32 cellular contexts compared by ENCODE assay signal in the genomic region with DNA sequence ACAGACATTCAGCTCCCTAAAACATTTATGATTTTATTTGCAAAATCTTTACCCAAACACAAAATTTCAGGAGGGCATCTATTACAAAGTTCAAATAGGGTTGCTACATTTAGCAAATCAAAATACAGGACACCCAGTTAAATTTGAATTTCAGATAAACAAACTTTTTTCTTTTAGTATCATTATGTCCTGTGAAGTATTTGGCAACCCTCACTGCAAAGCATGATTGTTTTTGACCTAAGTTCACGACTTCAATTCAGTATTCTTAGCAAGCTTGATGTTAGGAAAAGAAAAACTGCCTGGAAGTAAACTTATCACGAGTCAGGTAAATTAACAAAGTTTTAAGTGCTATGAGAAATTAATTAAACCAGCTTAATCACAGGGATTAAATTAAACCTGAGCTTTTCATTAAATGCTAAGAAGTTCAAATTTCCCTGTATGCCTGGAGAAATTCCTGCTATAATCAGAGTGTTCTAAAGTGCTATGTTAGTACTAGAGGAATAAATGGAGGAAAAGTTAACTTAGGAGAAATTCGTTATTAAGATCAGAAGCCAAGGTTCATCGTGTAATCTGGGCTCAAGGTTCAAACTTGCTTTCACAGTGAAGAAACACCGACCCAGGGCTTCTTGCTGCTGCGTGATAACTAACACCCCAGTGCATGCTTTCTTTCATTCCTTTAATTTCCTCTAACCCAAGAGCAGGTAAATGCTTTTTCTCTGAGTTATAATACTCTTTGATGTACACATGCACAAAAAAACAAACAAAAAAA.
"Had no signal": no experiment of that assay in that cellular context is flagged by ENCODE, and none has a peak within 500 bp of the region (broad histone marks: within the 10 kb centered on the region; RNA-seq: fewer than 3 reads in every experiment).

No MANE protein-coding gene starts in this region.

- H3K4me3 Mint-ChIP-seq: activated B cell treated with CpG ODN at 0.5 μM for 24 hours; activated CD4-positive, alpha-beta memory T cell treated with anti-CD3 and anti-CD28 coated beads for 36 hours; activated naive CD4-positive, alpha-beta T cell treated with anti-CD3 and anti-CD28 coated beads for 36 hours; activated T-cell treated with anti-CD3 and anti-CD28 coated beads, Interleukin-2, amount 50 U/mL, for 4 hours; activated T-helper 1 cell treated with anti-CD3 and anti-CD28 coated beads, Interleukin-12 subunit alpha, Interleukin-12 subunit beta, Interleukin-2, Interleukin-4 antibody, amounts not matched to agents 30 ng/mL and 10 ng/mL and 1 ng/mL, durations not matched to agents 14 hours and 24 hours and 36 hours; brain had no signal

- H3K27me3 Mint-ChIP-seq: activated B cell treated with CpG ODN at 0.5 μM for 24 hours had no signal

- H3K9me3 Mint-ChIP-seq: activated B cell treated with CpG ODN at 0.5 μM for 24 hours; activated CD4-positive, alpha-beta memory T cell treated with anti-CD3 and anti-CD28 coated beads for 36 hours; activated naive CD4-positive, alpha-beta T cell treated with anti-CD3 and anti-CD28 coated beads for 36 hours; activated T-cell treated with anti-CD3 and anti-CD28 coated beads, Interleukin-2, amount 50 U/mL, for 4 hours had no signal

- H2AFZ ChIP-seq: PC-9 had no signal

- ATAC-seq: activated naive CD4-positive, alpha-beta T cell treated with anti-CD3 and anti-CD28 coated beads, Interleukin-2, amount 50 U/mL, for 72 hours; activated T-cell treated with anti-CD3 and anti-CD28 coated beads, Interleukin-2, amount 50 U/mL, for 4 hours; K562; Right ventricle myocardium inferior had no signal

- H3K4me3 ChIP-seq: K562, PC-9 had no signal

- DNase-seq: activated B cell treated with CpG ODN at 0.5 μM for 24 hours; activated CD4-positive, alpha-beta memory T cell treated with anti-CD3 and anti-CD28 coated beads for 36 hours; activated CD4-positive, alpha-beta T cell treated with anti-CD3 and anti-CD28 coated beads for 4 hours; activated CD4-positive, alpha-beta T cell treated with anti-CD3 and anti-CD28 coated beads, Interleukin-2, amount 50 U/mL, for 1 hour; activated CD4-positive, CD25-positive, alpha-beta regulatory T cell treated with anti-CD3 and anti-CD28 coated beads, Interleukin-2, amount 50 U/mL, for 72 hours; activated CD8-positive, alpha-beta memory T cell treated with anti-CD3 and anti-CD28 coated beads, Interleukin-2, amount 50 U/mL, for 4 hours; activated gamma-delta T cell treated with Interleukin-2 at 50 U/mL for 16 hours; activated naive CD4-positive, alpha-beta T cell treated with anti-CD3 and anti-CD28 coated beads for 36 hours; activated T-cell treated with anti-CD3 and anti-CD28 coated beads for 4 hours; activated T-cell treated with anti-CD3 and anti-CD28 coated beads, Interleukin-2, amount 50 U/mL, for 4 hours; anterior cingulate cortex; NCI-H1092 treated with DMSO at 0.1 percent for 48 hours; NCI-H1417 treated with DMSO at 0.1 percent for 48 hours; NCI-H187 treated with DMSO at 0.1 percent for 48 hours; NCI-H2081; NCI-H2171 treated with DMSO at 0.1 percent for 48 hours; NCI-H2227 treated with DMSO at 0.1 percent for 48 hours; NCI-H446; NCI-H524 treated with DMSO at 0.1 percent for 48 hours; PC-9; SIG-M5; SW 1271; T-helper 1 cell; T-helper 2 cell; T-helper 9 cell had no signal

- H3K4me2 ChIP-seq: PC-9 had no signal

- H3K27ac ChIP-seq: PC-9, RWPE1, VCaP had no signal

- H3K27ac Mint-ChIP-seq: activated B cell treated with CpG ODN at 0.5 μM for 24 hours; activated CD4-positive, alpha-beta memory T cell treated with anti-CD3 and anti-CD28 coated beads for 36 hours; activated naive CD4-positive, alpha-beta T cell treated with anti-CD3 and anti-CD28 coated beads for 36 hours; activated naive CD4-positive, alpha-beta T cell treated with anti-CD3 and anti-CD28 coated beads, Interleukin-2, amount 50 U/mL, for 72 hours; activated T-helper 1 cell treated with anti-CD3 and anti-CD28 coated beads, Interleukin-12 subunit alpha, Interleukin-12 subunit beta, Interleukin-2, Interleukin-4 antibody, amounts not matched to agents 30 ng/mL and 10 ng/mL and 1 ng/mL, durations not matched to agents 14 hours and 24 hours and 36 hours had no signal

- H3K36me3 Mint-ChIP-seq: activated CD4-positive, alpha-beta memory T cell treated with anti-CD3 and anti-CD28 coated beads for 36 hours; brain had no signal
